Comparison of ENCODE assay signal across 28 cellular contexts in the genomic region with DNA sequence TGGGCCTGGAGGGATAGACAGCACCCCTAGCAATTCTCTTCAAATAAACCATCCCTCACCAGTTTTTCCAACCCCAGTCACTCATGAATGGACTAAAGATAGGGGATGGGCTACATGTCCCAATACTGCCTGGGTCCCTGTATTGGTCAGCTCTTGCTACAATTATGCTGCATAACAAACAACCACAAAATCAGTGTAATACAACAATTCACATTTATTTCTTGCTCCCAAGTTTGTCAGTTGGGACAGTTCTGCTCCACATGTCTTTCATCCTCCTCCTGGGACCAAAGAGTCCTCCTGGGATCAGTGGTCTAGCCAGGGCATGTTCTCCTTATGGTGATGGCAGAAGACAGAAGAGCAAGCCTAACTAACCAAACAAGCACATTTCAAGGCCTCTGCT.
"Had no signal": no experiment of that assay in that cellular context is flagged by ENCODE, and none has a peak within 500 bp of the region (broad histone marks: within the 10 kb centered on the region; RNA-seq: fewer than 3 reads in every experiment).

No MANE protein-coding gene starts in this region.

- DNase-seq: colonic mucosa; cortex of kidney; dermis blood vessel endothelial cell; dorsolateral prefrontal cortex; effector CD4-positive, alpha-beta T cell; effector CD8-positive, alpha-beta T cell; effector memory CD4-positive, alpha-beta T cell; effector memory CD8-positive, alpha-beta T cell; endodermal cell; erythroblast; esophagus squamous epithelium; foreskin fibroblast; foreskin keratinocyte; foreskin melanocyte; gastrocnemius medialis; glutamatergic neuron; head of caudate nucleus; heart left ventricle; heart right ventricle had no signal

- H3K27me3 ChIP-seq: colonic mucosa, dorsolateral prefrontal cortex, esophagus muscularis mucosa, esophagus squamous epithelium, gastrocnemius medialis, gastroesophageal sphincter, heart left ventricle, heart right ventricle had no signal

- H3K4me3 ChIP-seq: colonic mucosa, coronary artery, dorsolateral prefrontal cortex, esophagus muscularis mucosa, esophagus squamous epithelium, gastrocnemius medialis, gastroesophageal sphincter, heart left ventricle, heart right ventricle had no signal

- ATAC-seq: effector memory CD8-positive, alpha-beta T cell; esophagus mucosa; foreskin keratinocyte; gastrocnemius medialis; gastroesophageal sphincter; heart left ventricle; heart right ventricle had no signal

- H3K4me1 ChIP-seq: colonic mucosa, foreskin keratinocyte had no signal

- H3K36me3 ChIP-seq: colonic mucosa, esophagus muscularis mucosa, esophagus squamous epithelium, gastrocnemius medialis, gastroesophageal sphincter, heart left ventricle, heart right ventricle had no signal

- FAIRE-seq: colon, endometrium, endothelial cell of umbilical vein, frontal cortex had no signal

- H3K9me3 ChIP-seq: colonic mucosa, esophagus muscularis mucosa, esophagus squamous epithelium, gastrocnemius medialis, gastroesophageal sphincter, heart left ventricle, heart right ventricle had no signal

- H3K27ac ChIP-seq: colonic mucosa, coronary artery, dorsolateral prefrontal cortex, epithelial cell of prostate, esophagus muscularis mucosa, esophagus squamous epithelium, foreskin keratinocyte, gastrocnemius medialis, gastroesophageal sphincter, heart left ventricle, heart right ventricle had no signal
